ENCODE assay signal across 20 cellular contexts in genomic region chr17:12288007-12288406, GRCh38.
A peak's percentile ranks its signal among the peaks of the same experiment; 100 is the strongest.
DNase-seq lines count a peak whose midpoint lies in the region; ATAC-seq, FAIRE-seq and TF ChIP-seq lines count a peak whose summit lies in the region.
"Had no signal": no experiment of that assay in that cellular context is flagged by ENCODE, and none has a peak within 500 bp of the region (broad histone marks: within the 10 kb centered on the region; RNA-seq: fewer than 3 reads in every experiment).

No MANE protein-coding gene starts in this region.

- no peaks in the 10 kb centered on the region for H3K79me2 ChIP-seq in GM23338 (replicated peaks; ENCODE audit: insufficient read depth)

- no peak for DNase-seq in GM23338 (ENCODE audit: low spot score)
- peak; percentile 18 for DNase-seq in LNCaP clone FGC (ENCODE audit: low read depth)
- DNase-seq in bronchial epithelial cell (ENCODE audit: low read depth), result peak; percentile 13
- DNase-seq in left lung, result no peak
- DNase-seq in caudate nucleus (lab: John Stamatoyannopoulos, UW), result no peak
- no peak for DNase-seq in NCI-H2227 treated with DMSO at 0.1 percent for 48 hours (lab: John Stamatoyannopoulos, UW)
- DNase-seq: BE2C; CD8-positive, alpha-beta T cell; COR-L47; DMS153; DMS79 treated with DMSO at 0.1 percent for 48 hours; EL; GDM1 had no signal

- peak overlapping the region; percentile 5; the same call in 1 of the 2 replicates for H2AFZ ChIP-seq in GM23338

- no peak overlapping the region for H3K4me3 Mint-ChIP-seq in GM23338
- H3K4me3 Mint-ChIP-seq: CD8-positive, alpha-beta T cell; IgD-negative memory B cell had no signal

- H3K9me3 ChIP-seq in left lung, result peaks cover 0 to 6% of the 10 kb centered on the region in 2 donors
- H3K9me3 ChIP-seq: BE2C had no signal

- no peaks in the 10 kb centered on the region for H3K36me3 Mint-ChIP-seq in GM23338 (ENCODE audit: low read depth)
- H3K36me3 Mint-ChIP-seq: CD8-positive, alpha-beta T cell; IgD-negative memory B cell had no signal

- H3K27ac ChIP-seq in GM23338 (ENCODE audit: low read depth), result no peak overlapping the region
- H3K27ac ChIP-seq in left lung, result no peak overlapping the region
- H3K27ac ChIP-seq in caudate nucleus (ENCODE audit: low read depth, low read length), result no peak overlapping the region
- H3K27ac ChIP-seq: C4-2B had no signal

- H3K4me3 ChIP-seq in GM23338 (no peak overlapping the region), LNCaP clone FGC (ENCODE audit: low read depth, low read length) (no peak overlapping the region), bronchial epithelial cell (ENCODE audit: low read depth, low read length) (no peak overlapping the region), left lung (no peak overlapping the region)

- H3F3A ChIP-seq in GM23338 (replicated peaks; ENCODE audit: low read depth), result no peaks in the 10 kb centered on the region

- intact Hi-C loops in left lung (cut with DNase I), result loop anchor here in 1 of 2 donors (10.0 kb wide), 1 partner anchor 57 kb away; no protein-coding TSS in a partner anchor

- TF ChIP-seq CTCF in GM23338 (conservative IDR thresholded peaks at IDR 0.05; ENCODE audit: low read depth in 2 of 2), result no peak
- TF ChIP-seq CTCF in LNCaP clone FGC (IDR thresholded peaks at IDR 0.05; ENCODE audit: control insufficient read depth, extremely low read depth, insufficient read depth), result no peak
- no peak for TF ChIP-seq CTCF in bronchial epithelial cell (IDR thresholded peaks at IDR 0.05; ENCODE audit: insufficient read depth, low read length, severe bottlenecking)
- no peak for TF ChIP-seq CTCF in left lung (IDR thresholded peaks at IDR 0.05)

- no peaks in the 10 kb centered on the region for H3K4me1 Mint-ChIP-seq in GM23338
- H3K4me1 Mint-ChIP-seq: IgD-negative memory B cell had no signal

- no peak for FAIRE-seq in bronchial epithelial cell (lab: Jason Lieb, UNC)
- FAIRE-seq: D721Med, GM19239, H54 had no signal

- H3K36me3 ChIP-seq in GM23338 (ENCODE audit: insufficient read depth) (no peaks in the 10 kb centered on the region), bronchial epithelial cell (ENCODE audit: control insufficient read depth, insufficient read depth, low read length) (no peaks in the 10 kb centered on the region), left lung (no peaks in the 10 kb centered on the region)
- H3K36me3 ChIP-seq: BE2C had no signal

- no peaks in the 10 kb centered on the region for H4K20me1 ChIP-seq in GM23338 (replicated peaks; ENCODE audit: insufficient read depth)

- no peaks in the 10 kb centered on the region for H3K27me3 Mint-ChIP-seq in GM23338 (ENCODE audit: insufficient read depth, low read depth, poor library complexity)
- H3K27me3 Mint-ChIP-seq: IgD-negative memory B cell had no signal

- H3K27ac Mint-ChIP-seq in GM23338, result no peak overlapping the region
- H3K27ac Mint-ChIP-seq: CD8-positive, alpha-beta T cell; IgD-negative memory B cell had no signal

- H3K4me2 ChIP-seq in GM23338, result no peak overlapping the region

- H3K27me3 ChIP-seq in GM23338 (ENCODE audit: insufficient read depth) (no peaks in the 10 kb centered on the region), bronchial epithelial cell (ENCODE audit: control insufficient read depth, insufficient read depth, low read length) (no peaks in the 10 kb centered on the region), left lung (no peaks in the 10 kb centered on the region)
- H3K27me3 ChIP-seq: BE2C had no signal

- peaks cover 3% of the 10 kb centered on the region; the same call in 1 of the 2 replicates for H3K9me2 ChIP-seq in GM23338 (ENCODE audit: insufficient read depth)

- H3K4me1 ChIP-seq in GM23338 (ENCODE audit: insufficient read depth) (no peaks in the 10 kb centered on the region), left lung (no peaks in the 10 kb centered on the region)
- H3K4me1 ChIP-seq: BE2C had no signal

- H3K9me3 Mint-ChIP-seq in GM23338, result peaks cover 3% of the 10 kb centered on the region; the same call in 2 of the 3 replicates
- H3K9me3 Mint-ChIP-seq: CD8-positive, alpha-beta T cell had no signal

- no peak for ATAC-seq in GM23338
- ATAC-seq in left lung, result peak; percentile 36
- ATAC-seq in GM19452 (IDR thresholded peaks at IDR 0.05; ENCODE audit: unreplicated experiment), result no peak
- ATAC-seq: CD8-positive, alpha-beta T cell; HCT116 had no signal

TF ChIP-seq in GM23338, 12 proteins besides CTCF, POLR2A, EP300 and RAD21:
- TF ChIP-seq EZH2 (IDR thresholded peaks at IDR 0.05; ENCODE audit: low read depth, unreplicated experiment), result no peak
- TF ChIP-seq STAT1 (IDR thresholded peaks at IDR 0.05; ENCODE audit: unreplicated experiment), result no peak
- TF ChIP-seq ZNF331 (CRISPR knock-in tag; IDR thresholded peaks at IDR 0.05; ENCODE audit: low read depth), result no peak
TF ChIP-seq in GM23338: peak in this region for 0.

Comparison
In these comparisons a context has a peak if more than half of its experiments do, and no peak if none do; other contexts are left out.
1. DNase-seq: peak in LNCaP clone FGC (single experiment) and bronchial epithelial cell (single experiment); none in GM23338 (single experiment), left lung (0 of 2), caudate nucleus (0 of 61) and NCI-H2227 treated with DMSO at 0.1 percent for 48 hours (single experiment).